13 cellular contexts compared by ENCODE assay signal in genomic region chr2:149595069-149595963, GRCh38. TPM values are rescaled to one million over a fixed set of nuclear protein-coding genes. Genes with fewer than 3 reads are reported as not detected.
DNase-seq lines count a peak whose midpoint lies in the region; ATAC-seq, FAIRE-seq and TF ChIP-seq lines count a peak whose summit lies in the region.
"Had no signal": no experiment of that assay in that cellular context is flagged by ENCODE, and none has a peak within 500 bp of the region (broad histone marks: within the 10 kb centered on the region; RNA-seq: fewer than 3 reads in every experiment).

No MANE protein-coding gene starts in this region.

- no peak overlapping the region for H3K4me3 Mint-ChIP-seq in mesothelial cell of epicardium
- no peak overlapping the region for H3K4me3 Mint-ChIP-seq in activated CD8-positive, alpha-beta T cell treated with anti-CD3 and anti-CD28 coated beads for 36 hours
- H3K4me3 Mint-ChIP-seq: memory B cell; T-helper 1 cell treated with Interleukin-12 subunit alpha and Interleukin-12 subunit beta and Interleukin-4 antibody, amounts not matched to agents 30 μg/mL and 1 μg/mL, for 36 hours had no signal

- CTCF ChIA-PET in activated CD8-positive, alpha-beta T cell treated with anti-CD3 and anti-CD28 coated beads for 36 hours (lab: Charles Lee) = interaction anchor here (0.8 to 4.9 kb wide), 4 partner anchors 9 to 1645 kb away, joined by 3 to 22 read pairs (median 5); partner anchors contain the start of gene MMADHC

- peak; percentile 32 for FAIRE-seq in D721Med (lab: Jason Lieb, UNC)
- no peak for FAIRE-seq in bronchial epithelial cell (lab: Jason Lieb, UNC)

- H3K4me1 Mint-ChIP-seq in mesothelial cell of epicardium = peaks cover 35% of the 10 kb centered on the region
- peaks cover 11% of the 10 kb centered on the region for H3K4me1 Mint-ChIP-seq in activated CD8-positive, alpha-beta T cell treated with anti-CD3 and anti-CD28 coated beads for 36 hours (ENCODE audit: low read depth)

- H3K27me3 ChIP-seq in bronchial epithelial cell (ENCODE audit: control insufficient read depth, insufficient read depth, low read length) = no peaks in the 10 kb centered on the region

- intact Hi-C loops in left colon (cut with DNase I, micrococcal nuclease) = loop anchor here in 1 of 2 donors (5.0 kb wide), 3 partner anchors 897 to 1642 kb away; no protein-coding TSS in a partner anchor
- intact Hi-C loops in activated CD8-positive, alpha-beta T cell treated with anti-CD3 and anti-CD28 coated beads for 36 hours (cut with micrococcal nuclease) = loop anchor here (5.0 to 10.0 kb wide), 3 partner anchors 892 to 1669 kb away; partner anchors contain the start of genes RBM43 and RND3

- no peak for ATAC-seq in left lobe of liver
- ATAC-seq in left colon = no peak
- no peak for ATAC-seq in activated CD8-positive, alpha-beta T cell treated with anti-CD3 and anti-CD28 coated beads for 36 hours

- DNase-seq in D721Med (ENCODE audit: insufficient read length, low spot score) = no peak
- DNase-seq in M059J (ENCODE audit: low read depth) = peak; percentile 37
- DNase-seq in bronchial epithelial cell (ENCODE audit: low read depth) = peak; percentile 62
- no peak for DNase-seq in mesothelial cell of epicardium (ENCODE audit: low spot score in 2 of 2, unreplicated experiment in 2 of 2)
- no peak for DNase-seq in amygdala (lab: John Stamatoyannopoulos, UW)
- DNase-seq in left lobe of liver (ENCODE audit: low spot score) = no peak
- no peak for DNase-seq in left colon
- no peak for DNase-seq in activated CD8-positive, alpha-beta T cell treated with anti-CD3 and anti-CD28 coated beads for 36 hours
- DNase-seq: activated CD8-positive, alpha-beta memory T cell treated with anti-CD3 and anti-CD28 coated beads, Interleukin-2, amount 50 U/mL, for 4 hours; glutamatergic neuron; NK-92 treated with Interleukin-12 subunit alpha and Interleukin-12 subunit beta, amount 100 ng/mL, for 24 hours had no signal

- no peak overlapping the region for H3K4me3 ChIP-seq in bronchial epithelial cell (ENCODE audit: low read depth, low read length)

- peak overlapping the region; percentile 11 for H3K27ac Mint-ChIP-seq in mesothelial cell of epicardium
- no peak overlapping the region for H3K27ac Mint-ChIP-seq in activated CD8-positive, alpha-beta T cell treated with anti-CD3 and anti-CD28 coated beads for 36 hours
- H3K27ac Mint-ChIP-seq: memory B cell; T-helper 1 cell treated with Interleukin-12 subunit alpha and Interleukin-12 subunit beta and Interleukin-4 antibody, amounts not matched to agents 30 μg/mL and 1 μg/mL, for 36 hours had no signal

- TF ChIP-seq CTCF in D721Med (IDR thresholded peaks at IDR 0.05; ENCODE audit: insufficient read depth, missing control alignments) (peak; percentile 29), bronchial epithelial cell (IDR thresholded peaks at IDR 0.05; ENCODE audit: insufficient read depth, low read length, severe bottlenecking) (no peak), mesothelial cell of epicardium (IDR thresholded peaks at IDR 0.05; ENCODE audit: unreplicated experiment) (peak; percentile 36)
- TF ChIP-seq CTCF in activated CD8-positive, alpha-beta T cell treated with anti-CD3 and anti-CD28 coated beads for 36 hours (IDR thresholded peaks at IDR 0.05) = no peak

- H3K27me3 Mint-ChIP-seq in mesothelial cell of epicardium (ENCODE audit: low read depth) = no peaks in the 10 kb centered on the region
- H3K27me3 Mint-ChIP-seq in activated CD8-positive, alpha-beta T cell treated with anti-CD3 and anti-CD28 coated beads for 36 hours = peaks cover 14% of the 10 kb centered on the region
- H3K27me3 Mint-ChIP-seq: memory B cell had no signal

- POLR2A ChIA-PET in activated CD8-positive, alpha-beta T cell treated with anti-CD3 and anti-CD28 coated beads for 36 hours (lab: Charles Lee) = interaction anchor here (2.6 kb wide), 1 partner anchor 9 kb away, joined by 6 read pairs; no protein-coding TSS in a partner anchor

- H3K9me3 Mint-ChIP-seq in mesothelial cell of epicardium = peaks cover 6% of the 10 kb centered on the region
- no peaks in the 10 kb centered on the region for H3K9me3 Mint-ChIP-seq in activated CD8-positive, alpha-beta T cell treated with anti-CD3 and anti-CD28 coated beads for 36 hours
- H3K9me3 Mint-ChIP-seq: memory B cell; T-helper 1 cell treated with Interleukin-12 subunit alpha and Interleukin-12 subunit beta and Interleukin-4 antibody, amounts not matched to agents 30 μg/mL and 1 μg/mL, for 36 hours had no signal

- peaks cover 6% of the 10 kb centered on the region for H3K36me3 Mint-ChIP-seq in mesothelial cell of epicardium
- no peaks in the 10 kb centered on the region for H3K36me3 Mint-ChIP-seq in activated CD8-positive, alpha-beta T cell treated with anti-CD3 and anti-CD28 coated beads for 36 hours (ENCODE audit: low read depth)
- H3K36me3 Mint-ChIP-seq: memory B cell had no signal

- no peaks in the 10 kb centered on the region for H3K36me3 ChIP-seq in bronchial epithelial cell (ENCODE audit: control insufficient read depth, insufficient read depth, low read length)

RNA-seq across cellular contexts. Expression of gene MMADHC, which starts 7.7 kb away (rescaled TPM):
- total RNA-seq in M059J (2014; rRNA removed; shearing (Covaris generic)) = 245 and 248 TPM in 2 replicates
- total RNA-seq in bronchial epithelial cell = 155 and 195 TPM in 2 replicates
- 92.8 to 99.6 TPM (median 99.5 TPM) in 3 replicates for total RNA-seq in mesothelial cell of epicardium
- total RNA-seq in left lobe of liver = 67.1 TPM
- 100 to 1,000 TPM in 1 of 2 donors, 10 to 100 TPM in 1; 76.7 to 100 TPM for total RNA-seq in left colon
- total RNA-seq in activated CD8-positive, alpha-beta T cell treated with anti-CD3 and anti-CD28 coated beads for 36 hours = 100 to 1,000 TPM; 130 to 132 TPM

Comparison
In these comparisons a context has a peak if more than half of its experiments do, and no peak if none do; other contexts are left out.
1. DNase-seq: peak in M059J (single experiment) and bronchial epithelial cell (single experiment); none in D721Med (single experiment), mesothelial cell of epicardium (0 of 2), amygdala (0 of 56), left lobe of liver (single experiment), left colon (0 of 2) and activated CD8-positive, alpha-beta T cell treated with anti-CD3 and anti-CD28 coated beads for 36 hours (single experiment).
2. CTCF ChIP-seq: peak in D721Med (single experiment) and mesothelial cell of epicardium (single experiment); none in bronchial epithelial cell (single experiment) and activated CD8-positive, alpha-beta T cell treated with anti-CD3 and anti-CD28 coated beads for 36 hours (single experiment).